8 cellular contexts compared by ENCODE assay signal in the genomic region with DNA sequence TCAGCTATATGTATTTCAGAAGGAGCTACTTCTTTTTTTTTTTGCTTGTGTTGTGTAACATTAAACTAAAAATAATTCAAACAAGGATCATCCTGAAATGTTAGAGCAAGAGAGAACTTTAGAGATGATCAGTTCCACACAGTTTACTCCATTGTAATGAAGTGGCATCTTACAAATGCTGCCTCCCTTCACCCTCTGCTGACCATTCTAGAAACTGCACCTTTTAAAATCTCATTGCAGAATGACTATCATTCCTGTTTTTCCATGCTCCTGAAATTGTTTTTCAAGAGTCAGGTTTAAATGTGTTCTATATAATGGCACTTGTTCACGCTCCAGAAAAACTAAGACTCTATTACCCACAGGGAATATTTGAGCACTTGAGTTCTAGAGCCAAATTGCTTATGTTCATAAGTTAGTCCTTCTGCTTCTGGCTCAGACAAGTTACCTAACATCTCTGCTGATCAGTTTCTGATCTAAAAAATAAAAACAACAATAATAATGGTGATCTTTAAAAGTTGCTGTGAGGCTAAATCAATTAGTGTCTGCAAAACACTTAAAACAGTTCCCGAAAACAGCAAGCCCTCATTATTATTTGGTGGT. TPM values are rescaled to one million over a fixed set of nuclear protein-coding genes. Genes with fewer than 3 reads are reported as not detected.
DNase-seq lines count a peak whose midpoint lies in the region; ATAC-seq and TF ChIP-seq lines count a peak whose summit lies in the region.

No MANE protein-coding gene starts in this region.

- H3K27me3 ChIP-seq in NT2/D1 (ENCODE audit: insufficient read depth, insufficient read length): no peaks in the 10 kb centered on the region

- H3K4me3 ChIP-seq in AG09309 (ENCODE audit: control insufficient read depth, low read depth, low read length) (no peak overlapping the region), NT2/D1 (ENCODE audit: insufficient read length, low read depth) (no peak overlapping the region)

- H3K27me3 Mint-ChIP-seq in endothelial cell (ENCODE audit: unreplicated experiment): no peaks in the 10 kb centered on the region
- H3K27me3 Mint-ChIP-seq in activated naive CD4-positive, alpha-beta T cell treated with anti-CD3 and anti-CD28 coated beads for 36 hours (ENCODE audit: low read depth): peaks cover 16% of the 10 kb centered on the region

- H3K36me3 Mint-ChIP-seq in endothelial cell (ENCODE audit: low read depth, unreplicated experiment): no peaks in the 10 kb centered on the region
- no peaks in the 10 kb centered on the region for H3K36me3 Mint-ChIP-seq in activated naive CD4-positive, alpha-beta T cell treated with anti-CD3 and anti-CD28 coated beads for 36 hours (ENCODE audit: low read depth)

- no peak overlapping the region for H3K27ac Mint-ChIP-seq in endothelial cell (ENCODE audit: unreplicated experiment)
- H3K27ac Mint-ChIP-seq in activated naive CD4-positive, alpha-beta T cell treated with anti-CD3 and anti-CD28 coated beads for 36 hours: no peak overlapping the region

- intact Hi-C loops in activated naive CD4-positive, alpha-beta T cell treated with anti-CD3 and anti-CD28 coated beads for 36 hours (cut with micrococcal nuclease): loop anchor here (1.0 kb wide), 3 partner anchors 367 to 860 kb away; no protein-coding TSS in a partner anchor

- no peaks in the 10 kb centered on the region for H3K9me3 ChIP-seq in NT2/D1 (ENCODE audit: insufficient read depth, low read length)

- peaks cover 3% of the 10 kb centered on the region for H3K4me1 ChIP-seq in NT2/D1 (ENCODE audit: insufficient read depth, insufficient read length)

- DNase-seq in AG09309 (ENCODE audit: low read depth): peak; percentile 8
- peak; percentile 56 for DNase-seq in NT2/D1 (ENCODE audit: low read depth, low spot score)
- peak; percentile 45 for DNase-seq in endothelial cell (ENCODE audit: low spot score)
- DNase-seq in non-pigmented ciliary epithelial cell (ENCODE audit: low read depth): peak; percentile 9
- no peak for DNase-seq in activated naive CD4-positive, alpha-beta T cell treated with anti-CD3 and anti-CD28 coated beads for 36 hours
- DNase-seq in C1 segment of cervical spinal cord (lab: John Stamatoyannopoulos, UW): no peak

- H3K9me3 Mint-ChIP-seq in endothelial cell (ENCODE audit: unreplicated experiment): no peaks in the 10 kb centered on the region
- H3K9me3 Mint-ChIP-seq in activated naive CD4-positive, alpha-beta T cell treated with anti-CD3 and anti-CD28 coated beads for 36 hours: no peaks in the 10 kb centered on the region

- CTCF ChIA-PET in activated naive CD4-positive, alpha-beta T cell treated with anti-CD3 and anti-CD28 coated beads for 36 hours (lab: Charles Lee): interaction anchor here (0.6 to 1.6 kb wide), 12 partner anchors 8 to 1388 kb away, joined by 3 to 11 read pairs (median 3); no protein-coding TSS in a partner anchor

- H3K4me3 Mint-ChIP-seq in endothelial cell (ENCODE audit: unreplicated experiment): no peak overlapping the region
- no peak overlapping the region for H3K4me3 Mint-ChIP-seq in activated naive CD4-positive, alpha-beta T cell treated with anti-CD3 and anti-CD28 coated beads for 36 hours

- ATAC-seq in GM18498 (IDR thresholded peaks at IDR 0.05; ENCODE audit: unreplicated experiment) (peak; percentile 81), HG03025 (IDR thresholded peaks at IDR 0.05; ENCODE audit: low FRiP score, unreplicated experiment) (peak; percentile 77)

- H3K4me1 Mint-ChIP-seq in endothelial cell (ENCODE audit: unreplicated experiment): peaks cover 12% of the 10 kb centered on the region
- H3K4me1 Mint-ChIP-seq in activated naive CD4-positive, alpha-beta T cell treated with anti-CD3 and anti-CD28 coated beads for 36 hours (ENCODE audit: low read depth): no peaks in the 10 kb centered on the region

- H3K9ac ChIP-seq in NT2/D1 (ENCODE audit: insufficient read length, low read depth): no peak overlapping the region

- TF ChIP-seq CTCF in AG09309 (IDR thresholded peaks at IDR 0.05; ENCODE audit: control insufficient read depth, insufficient read depth, low read depth, low read length, missing control alignments) (peak; percentile 65), endothelial cell (IDR thresholded peaks at IDR 0.05; ENCODE audit: unreplicated experiment) (peak; percentile 84)

- H3K36me3 ChIP-seq in NT2/D1 (ENCODE audit: insufficient read depth, insufficient read length, low read length): no peaks in the 10 kb centered on the region

RNA-seq across cellular contexts. Expression of gene SLC44A5, which starts 21.5 kb away (rescaled TPM):
- 3.4 TPM for total RNA-seq in endothelial cell (ENCODE audit: unreplicated experiment)
- total RNA-seq in activated naive CD4-positive, alpha-beta T cell treated with anti-CD3 and anti-CD28 coated beads for 36 hours: under 1 TPM; 0.37 to 0.74 TPM

Comparison
In these comparisons a context has a peak if more than half of its experiments do, and no peak if none do; other contexts are left out.
1. DNase-seq: peak in AG09309 (single experiment), NT2/D1 (single experiment), endothelial cell (single experiment) and non-pigmented ciliary epithelial cell (single experiment); none in activated naive CD4-positive, alpha-beta T cell treated with anti-CD3 and anti-CD28 coated beads for 36 hours (single experiment) and C1 segment of cervical spinal cord (0 of 14).